ENCODE assay signal across 20 cellular contexts in genomic region chr19:39828634-39829032, GRCh38. TPM values are rescaled to one million over a fixed set of nuclear protein-coding genes. Genes with fewer than 3 reads are reported as not detected.
A peak's percentile ranks its signal among the peaks of the same experiment; 100 is the strongest.
DNase-seq lines count a peak whose midpoint lies in the region; ATAC-seq, FAIRE-seq and TF ChIP-seq lines count a peak whose summit lies in the region.
"Had no signal": no experiment of that assay in that cellular context is flagged by ENCODE, and none has a peak within 500 bp of the region (broad histone marks: within the 10 kb centered on the region; RNA-seq: fewer than 3 reads in every experiment).

No MANE protein-coding gene starts in this region.

- H3K4me3 ChIP-seq in OCI-LY1 (ENCODE audit: low read depth, low read length, poor library complexity, severe bottlenecking) (no peak overlapping the region), K562 (no peak overlapping the region), sigmoid colon (no peak overlapping the region)
- H3K4me3 ChIP-seq: tibial nerve had no signal

- H3F3A ChIP-seq in OCI-LY1 (ENCODE audit: insufficient read depth, low read length): no peaks in the 10 kb centered on the region

- H3K27ac ChIP-seq in OCI-LY1 (ENCODE audit: low read depth, low read length, poor library complexity, severe bottlenecking) (peak overlapping the region; percentile 26), K562 (ENCODE audit: extremely low read depth, low read depth, low read length) (no peak overlapping the region), sigmoid colon (no peak overlapping the region)
- H3K27ac ChIP-seq: tibial nerve had no signal

- no peak for TF ChIP-seq EP300 in K562 (IDR thresholded peaks at IDR 0.05; ENCODE audit: low read length)
- no peak for TF ChIP-seq EP300 in sigmoid colon (IDR thresholded peaks at IDR 0.05)

- no peaks in the 10 kb centered on the region for H3K9me3 ChIP-seq in OCI-LY1 (ENCODE audit: low read length)
- no peaks in the 10 kb centered on the region for H3K9me3 ChIP-seq in K562 (replicated peaks; ENCODE audit: control insufficient read depth, insufficient read depth, low read depth, low read length)
- no peaks in the 10 kb centered on the region for H3K9me3 ChIP-seq in sigmoid colon
- H3K9me3 ChIP-seq: tibial nerve had no signal

- POLR2A ChIA-PET in K562 (lab: Yijun Ruan, JAX): interaction anchor here (0.7 to 1.0 kb wide), 2 partner anchors 12 to 14 kb away, joined by 3 read pairs; no protein-coding TSS in a partner anchor

- H3K27ac Mint-ChIP-seq in activated T-cell treated with anti-CD3 and anti-CD28 coated beads, Interleukin-2, amount 50 U/mL, for 72 hours: peak overlapping the region; percentile 58
- peak overlapping the region; percentile 73 for H3K27ac Mint-ChIP-seq in stimulated activated naive B cell treated with anti-CD40 and anti-IgM and Interleukin-4, amounts not matched to agents 10 μg/mL and 1 μg/mL and 100 μg/mL, for 72 hours

- no peaks in the 10 kb centered on the region for H4K20me1 ChIP-seq in OCI-LY1 (ENCODE audit: insufficient read depth, low read length)
- no peaks in the 10 kb centered on the region for H4K20me1 ChIP-seq in K562 (replicated peaks; ENCODE audit: control insufficient read depth, insufficient read depth, low read length)

- H3K4me1 ChIP-seq in OCI-LY1 (ENCODE audit: insufficient read depth, low read length, severe bottlenecking) (peaks cover 11% of the 10 kb centered on the region), K562 (replicated peaks in 1 of 2; ENCODE audit: control insufficient read depth in 2 of 2, insufficient read depth in 2 of 2, low read length in 2 of 2) (peaks cover 9 to 24% of the 10 kb centered on the region in 2 experiments), sigmoid colon (peaks cover 0 to 30% (median 29%) of the 10 kb centered on the region in 4 donors)

- TF ChIP-seq CTCF in OCI-LY1 (IDR thresholded peaks at IDR 0.05; ENCODE audit: low read length) (no peak), K562 (IDR thresholded peaks at IDR 0.05 in 2 of 3, conservative IDR thresholded peaks at IDR 0.05 in 1 of 3; ENCODE audit: insufficient read depth in 2 of 3, low read depth in 1 of 3, low read length in 3 of 3) (no peak), sigmoid colon (IDR thresholded peaks at IDR 0.05) (no peak)

- no peaks in the 10 kb centered on the region for H3K27me3 Mint-ChIP-seq in activated T-cell treated with anti-CD3 and anti-CD28 coated beads, Interleukin-2, amount 50 U/mL, for 72 hours (ENCODE audit: low read depth)
- no peaks in the 10 kb centered on the region for H3K27me3 Mint-ChIP-seq in stimulated activated naive B cell treated with anti-CD40 and anti-IgM and Interleukin-4, amounts not matched to agents 10 μg/mL and 1 μg/mL and 100 μg/mL, for 72 hours

- TF ChIP-seq POLR2A in K562 (conservative IDR thresholded peaks at IDR 0.05) (no peak), sigmoid colon (IDR thresholded peaks at IDR 0.05) (no peak)

- H3K9me1 ChIP-seq in K562 (ENCODE audit: control insufficient read depth, insufficient read depth, low read length): peaks cover 8% of the 10 kb centered on the region

- H3K79me2 ChIP-seq in OCI-LY1 (ENCODE audit: insufficient read depth, low read length) (no peaks in the 10 kb centered on the region), K562 (ENCODE audit: control insufficient read depth, insufficient read depth, low read length) (peaks cover 16% of the 10 kb centered on the region)

- no peak for DNase-seq in activated T-cell treated with anti-CD3 and anti-CD28 coated beads, Interleukin-2, amount 50 U/mL, for 72 hours
- DNase-seq in activated T-cell treated with anti-CD3 and anti-CD28 coated beads for 4 hours: no peak
- DNase-seq in K562 (ENCODE audit: extremely low read depth in 1 of 4, low spot score in 3 of 4): no peak
- no peak for DNase-seq in stimulated activated naive B cell treated with anti-CD40 and anti-IgM and Interleukin-4, amounts not matched to agents 10 μg/mL and 1 μg/mL and 100 μg/mL, for 72 hours
- no peak for DNase-seq in NCI-H187 treated with DMSO at 0.1 percent for 48 hours (lab: John Stamatoyannopoulos, UW)
- DNase-seq in sigmoid colon: no peak
- DNase-seq in kidney tubule cell (ENCODE audit: low spot score): no peak
- DNase-seq: activated CD4-positive, alpha-beta T cell treated with anti-CD3 and anti-CD28 coated beads, Interleukin-2, amount 50 U/mL, for 4 hours; activated gamma-delta T cell treated with Interleukin-2 at 50 U/mL for 16 hours; hippocampal formation; NCI-H524; stimulated activated CD8-positive, alpha-beta memory T cell treated with anti-CD3 and anti-CD28 coated beads, Interleukin-4, amount 100 ng/mL, for 48 hours; T1000 had no signal

- H3K9me3 Mint-ChIP-seq in activated T-cell treated with anti-CD3 and anti-CD28 coated beads, Interleukin-2, amount 50 U/mL, for 72 hours: no peaks in the 10 kb centered on the region
- H3K9me3 Mint-ChIP-seq in stimulated activated naive B cell treated with anti-CD40 and anti-IgM and Interleukin-4, amounts not matched to agents 10 μg/mL and 1 μg/mL and 100 μg/mL, for 72 hours: no peaks in the 10 kb centered on the region

- H3K4me2 ChIP-seq in OCI-LY1 (ENCODE audit: low read length) (no peak overlapping the region), K562 (ENCODE audit: insufficient read depth, low read length) (no peak overlapping the region)

- WGBS in K562 (ENCODE audit: insufficient coverage, low coverage, missing lambda C conversion rate): 62% methylated on average over 5 of the region's 5 CpGs
- 67 to 68% methylated on average over 5 of the region's 5 CpGs for WGBS in sigmoid colon, 2 donors

- BruUV-seq in K562 (replicated peaks; lab: Mats Ljungman, UMichigan): no TSS peak

- intact Hi-C loops in K562 (cut with micrococcal nuclease): no loop called here
- intact Hi-C loops in sigmoid colon (cut with DNase I): no loop called here

- H3K9ac ChIP-seq in OCI-LY1 (ENCODE audit: low read length) (no peak overlapping the region), K562 (ENCODE audit: insufficient read depth in 1 of 2, low read depth in 2 of 2, low read length in 2 of 2) (no peak overlapping the region)

- peaks cover 67% of the 10 kb centered on the region for H3K36me3 ChIP-seq in OCI-LY1 (ENCODE audit: insufficient read depth, low read length)
- peaks cover 76% of the 10 kb centered on the region for H3K36me3 ChIP-seq in K562 (ENCODE audit: control insufficient read depth, insufficient read depth, low read length)
- H3K36me3 ChIP-seq in sigmoid colon: peaks cover 16 to 64% (median 48%) of the 10 kb centered on the region in 4 donors

- H2AFZ ChIP-seq in OCI-LY1 (ENCODE audit: low read length) (no peak overlapping the region), K562 (ENCODE audit: low read depth, low read length) (no peak overlapping the region)

- no peaks in the 10 kb centered on the region for H3K9me2 ChIP-seq in OCI-LY1 (ENCODE audit: low read depth, low read length)

- FAIRE-seq in K562 (lab: Jason Lieb, UNC): no peak
- FAIRE-seq: D721Med had no signal

- peaks cover 14% of the 10 kb centered on the region for H3K4me1 Mint-ChIP-seq in activated T-cell treated with anti-CD3 and anti-CD28 coated beads, Interleukin-2, amount 50 U/mL, for 72 hours (ENCODE audit: low read depth)
- H3K4me1 Mint-ChIP-seq in stimulated activated naive B cell treated with anti-CD40 and anti-IgM and Interleukin-4, amounts not matched to agents 10 μg/mL and 1 μg/mL and 100 μg/mL, for 72 hours: peaks cover 29 to 38% of the 10 kb centered on the region in 2 donors

- no peak for ATAC-seq in activated T-cell treated with anti-CD3 and anti-CD28 coated beads, Interleukin-2, amount 50 U/mL, for 72 hours (replicated peaks in 1 of 2)
- no peak for ATAC-seq in K562
- no peak for ATAC-seq in stimulated activated naive B cell treated with anti-CD40 and anti-IgM and Interleukin-4, amounts not matched to agents 10 μg/mL and 1 μg/mL and 100 μg/mL, for 72 hours (replicated peaks)
- ATAC-seq: right cardiac atrium had no signal

- peak overlapping the region in 1 of 2 donors; percentile 19 for H3K4me3 Mint-ChIP-seq in activated T-cell treated with anti-CD3 and anti-CD28 coated beads, Interleukin-2, amount 50 U/mL, for 72 hours
- no peak overlapping the region for H3K4me3 Mint-ChIP-seq in stimulated activated naive B cell treated with anti-CD40 and anti-IgM and Interleukin-4, amounts not matched to agents 10 μg/mL and 1 μg/mL and 100 μg/mL, for 72 hours

- H3K36me3 Mint-ChIP-seq in activated T-cell treated with anti-CD3 and anti-CD28 coated beads, Interleukin-2, amount 50 U/mL, for 72 hours (ENCODE audit: insufficient read depth in 2 of 2): peaks cover 0 to 4% of the 10 kb centered on the region in 2 donors
- H3K36me3 Mint-ChIP-seq in stimulated activated naive B cell treated with anti-CD40 and anti-IgM and Interleukin-4, amounts not matched to agents 10 μg/mL and 1 μg/mL and 100 μg/mL, for 72 hours: peaks cover 40 to 68% of the 10 kb centered on the region in 2 donors

- H3K27me3 ChIP-seq in OCI-LY1 (ENCODE audit: insufficient read depth, low read length) (no peaks in the 10 kb centered on the region), K562 (ENCODE audit: control insufficient read depth in 2 of 2, insufficient read depth in 2 of 2, low read length in 2 of 2) (no peaks in the 10 kb centered on the region), sigmoid colon (no peaks in the 10 kb centered on the region)
- H3K27me3 ChIP-seq: tibial nerve had no signal

- CTCF ChIA-PET in K562 (lab: Yijun Ruan, JAX; ENCODE audit: low intra/inter-chr PET ratio): no interaction called here

- TF ChIP-seq RAD21 in K562 (CRISPR knock-in tag; conservative IDR thresholded peaks at IDR 0.05 in 1 of 2, IDR thresholded peaks at IDR 0.05 in 1 of 2): no peak

- in situ Hi-C loops in K562 (cut with MboI): no loop called here

RNA-seq across cellular contexts. Expression of gene DYRK1B, which starts 5.3 kb away (rescaled TPM):
- 1 to 10 TPM; 6.1 to 7.0 TPM for total RNA-seq in activated T-cell treated with anti-CD3 and anti-CD28 coated beads, Interleukin-2, amount 50 U/mL, for 72 hours
- total RNA-seq in K562 (2011; cell fraction: chromatin; rRNA removed; ENCODE audit: low replicate concordance): 12.5 and 24.0 TPM in 2 replicates
- 15.0 and 17.8 TPM in 2 replicates for total RNA-seq in K562 (2011; cell fraction: nucleolus; rRNA removed)
- 10.2 and 12.4 TPM in 2 replicates for total RNA-seq in K562 (2011; cell fraction: nucleoplasm; rRNA removed)
- total RNA-seq in K562 (2014; rRNA removed): 2.5 and 3.0 TPM in 2 replicates
- 0.35 and 0.91 TPM in 2 replicates for total RNA-seq in K562 (2014; rRNA removed; fragmentation: Illumina TruSeq; extraction: Trizol)
- 1.1 and 1.3 TPM in 2 replicates for total RNA-seq in K562 (2015; rRNA removed; fragmentation: Illumina TruSeq; extraction: Trizol)
- total RNA-seq in K562 (2021): 5.0 and 5.2 TPM in 2 replicates
- polyA plus RNA-seq in K562 (2011; rRNA removed): 1.3 and 3.0 TPM in 2 replicates
- polyA plus RNA-seq in K562 (2011; cell fraction: cytosol; rRNA removed): 1.1 and 2.3 TPM in 2 replicates
- 10.2 and 15.4 TPM in 2 replicates for polyA plus RNA-seq in K562 (2011; cell fraction: nucleus; rRNA removed)
- polyA plus RNA-seq in K562 (2012): 3.8 and 7.2 TPM in 2 replicates
- 1.5 and 2.6 TPM in 2 replicates for polyA plus RNA-seq in K562 (2014; fragmentation: Illumina TruSeq; extraction: Trizol)
- not detected for polyA plus RNA-seq in K562 (2014; fragmentation: Nextera tagmentation; extraction: Ambion mirVana)
- polyA plus RNA-seq in K562 (2014; rRNA removed): 1.4 and 2.0 TPM in 2 replicates
- 2.2 and 3.0 TPM in 2 replicates for polyA minus RNA-seq in K562 (2011; rRNA and poly(A)+ RNA removed)
- polyA minus RNA-seq in K562 (2011; cell fraction: cytosol; rRNA and poly(A)+ RNA removed): 5.1 and 6.6 TPM in 2 replicates
- polyA minus RNA-seq in K562 (2011; cell fraction: nucleus; rRNA and poly(A)+ RNA removed): 5.7 and 6.7 TPM in 2 replicates
- total RNA-seq in sigmoid colon: 10 to 100 TPM in 2 of 4 donors, 1 to 10 TPM in 2; 8.0 to 11.4 (median 9.3) TPM
- 10 to 100 TPM in 1 of 3 donors, 1 to 10 TPM in 2; 6.6 to 11.4 (median 6.9) TPM for polyA plus RNA-seq in sigmoid colon

RNA-seq across cellular contexts. Expression of gene FBL, which starts 17.5 kb away (rescaled TPM):
- 100 to 1,000 TPM; 482 to 499 TPM for total RNA-seq in activated T-cell treated with anti-CD3 and anti-CD28 coated beads, Interleukin-2, amount 50 U/mL, for 72 hours
- 90.3 and 153 TPM in 2 replicates for total RNA-seq in K562 (2011; cell fraction: chromatin; rRNA removed; ENCODE audit: low replicate concordance)
- 155 and 156 TPM in 2 replicates for total RNA-seq in K562 (2011; cell fraction: nucleolus; rRNA removed)
- 201 and 290 TPM in 2 replicates for total RNA-seq in K562 (2011; cell fraction: nucleoplasm; rRNA removed)
- 448 and 524 TPM in 2 replicates for total RNA-seq in K562 (2014; rRNA removed)
- 676 and 696 TPM in 2 replicates for total RNA-seq in K562 (2014; rRNA removed; fragmentation: Illumina TruSeq; extraction: Trizol)
- 565 and 575 TPM in 2 replicates for total RNA-seq in K562 (2015; rRNA removed; fragmentation: Illumina TruSeq; extraction: Trizol)
- 761 and 811 TPM in 2 replicates for total RNA-seq in K562 (2021)
- polyA plus RNA-seq in K562 (2011; rRNA removed): 843 and 1,244 TPM in 2 replicates
- polyA plus RNA-seq in K562 (2011; cell fraction: cytosol; rRNA removed): 1,200 and 1,290 TPM in 2 replicates
- polyA plus RNA-seq in K562 (2011; cell fraction: nucleus; rRNA removed): 284 and 323 TPM in 2 replicates
- polyA plus RNA-seq in K562 (2012): 476 and 792 TPM in 2 replicates
- polyA plus RNA-seq in K562 (2014; fragmentation: Illumina TruSeq; extraction: Trizol): 1,561 and 1,696 TPM in 2 replicates
- polyA plus RNA-seq in K562 (2014; fragmentation: Nextera tagmentation; extraction: Ambion mirVana): 100 to 1,000 TPM; 201 to 235 TPM
- 672 and 721 TPM in 2 replicates for polyA plus RNA-seq in K562 (2014; rRNA removed)
- polyA minus RNA-seq in K562 (2011; rRNA and poly(A)+ RNA removed): 930 and 947 TPM in 2 replicates
- 316 and 353 TPM in 2 replicates for polyA minus RNA-seq in K562 (2011; cell fraction: cytosol; rRNA and poly(A)+ RNA removed)
- 33.4 and 57.8 TPM in 2 replicates for polyA minus RNA-seq in K562 (2011; cell fraction: nucleus; rRNA and poly(A)+ RNA removed)
- total RNA-seq in sigmoid colon: 100 to 1,000 TPM in 3 of 4 donors, 10 to 100 TPM in 1; 96.4 to 147 (median 109) TPM
- polyA plus RNA-seq in sigmoid colon: 100 to 1,000 TPM; 121 to 333 (median 225) TPM

RNA-seq across cellular contexts. Expression of gene LEUTX, which starts 50.0 kb away (rescaled TPM):
- total RNA-seq in activated T-cell treated with anti-CD3 and anti-CD28 coated beads, Interleukin-2, amount 50 U/mL, for 72 hours: not detected
- total RNA-seq in K562 (2011; cell fraction: chromatin; rRNA removed; ENCODE audit: low replicate concordance): not detected in 2 replicates
- total RNA-seq in K562 (2011; cell fraction: nucleolus; rRNA removed): not detected in 2 replicates
- total RNA-seq in K562 (2011; cell fraction: nucleoplasm; rRNA removed): not detected in 2 replicates
- not detected in 2 replicates for total RNA-seq in K562 (2014; rRNA removed)
- not detected in 2 replicates for total RNA-seq in K562 (2014; rRNA removed; fragmentation: Illumina TruSeq; extraction: Trizol)
- total RNA-seq in K562 (2015; rRNA removed; fragmentation: Illumina TruSeq; extraction: Trizol): not detected in 2 replicates
- not detected in 2 replicates for total RNA-seq in K562 (2021)
- polyA plus RNA-seq in K562 (2011; rRNA removed): not detected in 2 replicates
- not detected in 2 replicates for polyA plus RNA-seq in K562 (2011; cell fraction: cytosol; rRNA removed)
- polyA plus RNA-seq in K562 (2011; cell fraction: nucleus; rRNA removed): not detected in 2 replicates
- polyA plus RNA-seq in K562 (2012): not detected in 2 replicates
- polyA plus RNA-seq in K562 (2014; fragmentation: Illumina TruSeq; extraction: Trizol): not detected in 2 replicates
- polyA plus RNA-seq in K562 (2014; fragmentation: Nextera tagmentation; extraction: Ambion mirVana): not detected
- not detected in 2 replicates for polyA plus RNA-seq in K562 (2014; rRNA removed)
- not detected in 2 replicates for polyA minus RNA-seq in K562 (2011; rRNA and poly(A)+ RNA removed)
- polyA minus RNA-seq in K562 (2011; cell fraction: cytosol; rRNA and poly(A)+ RNA removed): not detected in 2 replicates
- not detected in 2 replicates for polyA minus RNA-seq in K562 (2011; cell fraction: nucleus; rRNA and poly(A)+ RNA removed)
- total RNA-seq in sigmoid colon: not detected
- polyA plus RNA-seq in sigmoid colon: not detected
- total RNA-seq: dermis microvascular lymphatic vessel endothelial cell, fibroblast of lung, right cardiac atrium, tibial nerve had no signal
- polyA plus RNA-seq: AG04450, fibroblast of lung, right cardiac atrium had no signal
